In genomic region chr11:10208045-10208674, GRCh38 we compare ENCODE assay signal across 8 cellular contexts.
DNase-seq lines count a peak whose midpoint lies in the region; TF ChIP-seq lines count a peak whose summit lies in the region.

No MANE protein-coding gene starts in this region.

- no peak overlapping the region for H2BK12ac ChIP-seq in H9 (ENCODE audit: insufficient read length, low read depth, low read length)

- no peaks in the 10 kb centered on the region for H3K23me2 ChIP-seq in H9 (ENCODE audit: insufficient read length, low read depth, low read length, poor library complexity, severe bottlenecking)

- H3K9me3 Mint-ChIP-seq in H9: peaks cover 17 to 18% of the 10 kb centered on the region in 2 experiments

- DNase-seq in D341Med (ENCODE audit: low spot score): peak; percentile 46
- no peak for DNase-seq in H9
- DNase-seq in NCI-H446 treated with DMSO at 0.1 percent for 48 hours (lab: John Stamatoyannopoulos, UW): peak; percentile 33
- no peak for DNase-seq in brain microvascular endothelial cell
- peak; percentile 54 for DNase-seq in inferior parietal cortex (ENCODE audit: extremely low spot score)
- DNase-seq in stromal cell of bone marrow (ENCODE audit: low read depth): peak; percentile 24
- no peak for DNase-seq in HK-2 (ENCODE audit: unreplicated experiment)
- DNase-seq in stimulated activated CD4-positive, alpha-beta T cell treated with anti-CD3 and anti-CD28 coated beads, Interleukin-2, amount 100 ng/mL, for 48 hours: no peak

- no peak overlapping the region for H4K5ac ChIP-seq in H9 (ENCODE audit: insufficient read length, low read depth, low read length)

- no peak overlapping the region for H2BK5ac ChIP-seq in H9 (ENCODE audit: insufficient read length, low read length)

- H3K36me3 Mint-ChIP-seq in H9 (ENCODE audit: insufficient read depth in 1 of 3, low read depth in 3 of 3): peaks cover 13 to 17% (median 15%) of the 10 kb centered on the region in 3 experiments

- H3T11ph ChIP-seq in H9 (ENCODE audit: low read length): no peak overlapping the region

- no peaks in the 10 kb centered on the region for H3K79me1 ChIP-seq in H9 (ENCODE audit: insufficient read depth, low read depth, low read length, poor library complexity, severe bottlenecking)

- no peak overlapping the region for H3K4me3 ChIP-seq in brain microvascular endothelial cell (ENCODE audit: low read depth, low read length)

- no peak overlapping the region for H3K18ac ChIP-seq in H9 (ENCODE audit: insufficient read length, low read depth, low read length)

- no peak overlapping the region for H4K8ac ChIP-seq in H9 (replicated peaks; ENCODE audit: insufficient read length, low read depth, low read length)

- no peak overlapping the region for H3K23ac ChIP-seq in H9 (ENCODE audit: insufficient read length, low read depth, low read length)

- no peak overlapping the region for H3K9ac ChIP-seq in H9 (ENCODE audit: extremely low read depth, insufficient read length, low read length)

- no peaks in the 10 kb centered on the region for H3K36me3 ChIP-seq in brain microvascular endothelial cell (replicated peaks)

- H3K4ac ChIP-seq in H9 (ENCODE audit: low read depth, low read length): no peak overlapping the region

- H4K91ac ChIP-seq in H9 (ENCODE audit: insufficient read length, low read depth, low read length): no peak overlapping the region

- no peak overlapping the region for H3K14ac ChIP-seq in H9 (ENCODE audit: insufficient read depth, low read length)

- peak; percentile 76 for TF ChIP-seq CTCF in H9 (conservative IDR thresholded peaks at IDR 0.05)
- TF ChIP-seq CTCF in brain microvascular endothelial cell (IDR thresholded peaks at IDR 0.05; ENCODE audit: low read depth, low read length, missing control alignments): peak; percentile 57

- H2BK120ac ChIP-seq in H9 (ENCODE audit: low read depth, low read length, poor library complexity, severe bottlenecking): no peak overlapping the region

- H3K27me3 ChIP-seq in H9 (ENCODE audit: insufficient read depth, low read length) (no peaks in the 10 kb centered on the region), brain microvascular endothelial cell (replicated peaks) (no peaks in the 10 kb centered on the region)

- H3K4me2 ChIP-seq in H9 (ENCODE audit: insufficient read depth, insufficient read length, low read length): no peak overlapping the region

- no peak overlapping the region for H2AK5ac ChIP-seq in H9 (ENCODE audit: insufficient read length, low read length)

- no peaks in the 10 kb centered on the region for H3K9me3 ChIP-seq in H9 (ENCODE audit: control insufficient read depth, low read depth, low read length)

- no peak overlapping the region for H3K27ac Mint-ChIP-seq in H9

- H3K4me1 Mint-ChIP-seq in H9: peaks cover 3% of the 10 kb centered on the region in 2 experiments

- no peak overlapping the region for H2BK20ac ChIP-seq in H9 (ENCODE audit: low read depth, low read length, poor library complexity, severe bottlenecking)

- H3K27ac ChIP-seq in H9 (ENCODE audit: insufficient read length, low read depth, low read length): no peak overlapping the region
- no peak overlapping the region for H3K27ac ChIP-seq in brain microvascular endothelial cell

- no CpG with 5 or more reads among the region's 5 CpGs for WGBS in H9 (ENCODE audit: extremely low coverage, insufficient read length, low lambda C conversion rate)

- no peak overlapping the region for H2BK15ac ChIP-seq in H9 (ENCODE audit: low read depth, low read length)

- in situ Hi-C loops in brain microvascular endothelial cell (cut with HindIII; ENCODE audit: low pct_ligation_motif_present, low sequenced_read_pairs): no loop called here

- H3K56ac ChIP-seq in H9 (ENCODE audit: insufficient read length, low read depth, low read length): no peak overlapping the region

- H3K27me3 Mint-ChIP-seq in H9 (ENCODE audit: low read depth): no peaks in the 10 kb centered on the region

- H3K79me2 ChIP-seq in H9 (ENCODE audit: insufficient read depth, low read length): no peaks in the 10 kb centered on the region; the same call in 1 of the 2 replicates

- peaks cover 5% of the 10 kb centered on the region; the same call in 1 of the 2 replicates for H3K4me1 ChIP-seq in H9 (ENCODE audit: insufficient read depth, low read length)

- no peaks in the 10 kb centered on the region for H4K20me1 ChIP-seq in H9 (ENCODE audit: control insufficient read depth, insufficient read depth, insufficient read length)

- no peak overlapping the region for H3K4me3 Mint-ChIP-seq in H9

- no peak overlapping the region for H2AFZ ChIP-seq in H9 (ENCODE audit: low read length)

Comparison
In these comparisons a context has a peak if more than half of its experiments do, and no peak if none do; other contexts are left out.
1. DNase-seq: peak in D341Med (single experiment), NCI-H446 treated with DMSO at 0.1 percent for 48 hours (single experiment), inferior parietal cortex (single experiment) and stromal cell of bone marrow (single experiment); none in H9 (single experiment), brain microvascular endothelial cell (single experiment), HK-2 (single experiment) and stimulated activated CD4-positive, alpha-beta T cell treated with anti-CD3 and anti-CD28 coated beads, Interleukin-2, amount 100 ng/mL, for 48 hours (0 of 2).